Comparison of ENCODE assay signal across 8 cellular contexts in the genomic region with DNA sequence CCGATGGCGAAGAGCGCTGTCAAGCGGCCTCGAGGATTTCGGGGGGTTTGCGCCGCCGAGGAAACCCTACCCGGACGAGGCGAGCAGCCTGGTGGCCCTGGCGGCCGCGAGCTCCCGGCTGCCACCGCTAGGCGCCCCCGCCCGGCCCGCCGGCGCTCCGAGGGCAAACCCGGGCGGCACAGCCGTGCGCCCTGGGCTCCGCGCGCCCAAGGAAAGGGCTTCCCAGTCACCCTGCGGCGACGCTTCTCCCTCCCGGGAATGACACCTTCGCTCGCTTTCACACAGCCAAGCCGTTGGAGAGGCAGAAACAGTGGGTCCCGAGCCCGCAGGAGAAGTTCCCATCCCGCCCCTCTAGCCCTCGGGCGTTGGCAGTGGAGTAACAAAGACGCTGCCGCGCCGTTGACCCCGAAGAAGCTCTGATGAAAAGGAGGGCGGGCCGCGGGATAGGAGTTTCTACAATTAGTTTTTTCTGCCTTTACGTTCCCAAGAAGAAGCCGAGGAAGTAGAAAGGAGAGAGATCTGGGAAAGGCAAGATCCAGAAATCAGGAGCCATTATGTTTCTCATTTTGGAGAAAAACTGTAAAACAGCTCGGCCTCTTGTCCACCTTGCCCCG.
A peak's percentile ranks its signal among the peaks of the same experiment; 100 is the strongest.
DNase-seq lines count a peak whose midpoint lies in the region; ATAC-seq and TF ChIP-seq lines count a peak whose summit lies in the region.

No MANE protein-coding gene starts in this region.

- peaks cover 3% of the 10 kb centered on the region; the same call in 1 of the 2 replicates for H3K27me3 ChIP-seq in BJ (ENCODE audit: control insufficient read depth, insufficient read depth, low read length)

- H3K9me3 ChIP-seq in HEK293 (ENCODE audit: control insufficient read depth, insufficient read depth, low read depth, low read length) (no peaks in the 10 kb centered on the region), mucosa of descending colon (no peaks in the 10 kb centered on the region)

- H3K4me1 ChIP-seq in HEK293 (ENCODE audit: control insufficient read depth, insufficient read depth, low read length) (peaks cover 9% of the 10 kb centered on the region), mucosa of descending colon (ENCODE audit: low read depth) (peaks cover 7% of the 10 kb centered on the region)

- no peak overlapping the region; the same call in 1 of the 2 replicates for H3K27ac ChIP-seq in HEK293 (ENCODE audit: extremely low read depth, low read depth, low read length)

- DNase-seq in BJ (ENCODE audit: low read depth) (no peak), mucosa of descending colon (peak in 2 of 3 donors; percentile 12 to 46), NCI-H510A treated with DMSO at 0.1 percent for 48 hours (lab: John Stamatoyannopoulos, UW) (no peak)
- no peak for DNase-seq in central memory CD8-positive, alpha-beta T cell (ENCODE audit: low spot score in 2 of 2)

- peak overlapping the region; percentile 40 for H3K4me3 ChIP-seq in BJ (ENCODE audit: low read depth, low read length)
- H3K4me3 ChIP-seq in HEK293 (ENCODE audit: low read depth, low read length) = peak overlapping the region; percentile 31
- no peak overlapping the region for H3K4me3 ChIP-seq in mucosa of descending colon

- H3K27ac Mint-ChIP-seq in central memory CD8-positive, alpha-beta T cell (ENCODE audit: low read depth) = peak overlapping the region; percentile 39

- CTCF ChIA-PET in BJ (lab: Yijun Ruan, JAX) (interaction anchor here (0.6 to 3.2 kb wide), 15 partner anchors 9 to 152 kb away, joined by 3 to 18 read pairs (median 4); no protein-coding TSS in a partner anchor), HEK293 (lab: Yijun Ruan, JAX) (interaction anchor here (0.6 to 1.0 kb wide), 5 partner anchors 9 to 84 kb away, joined by 3 read pairs; no protein-coding TSS in a partner anchor)

- POLR2A ChIA-PET in BJ (lab: Charles Lee) (no interaction called here), HEK293 (lab: Yijun Ruan, JAX) (no interaction called here)

- TF ChIP-seq CTCF in BJ (IDR thresholded peaks at IDR 0.05; ENCODE audit: insufficient read depth, low read depth, low read length) = peak; percentile 10; the same call in 1 of the 2 replicates
- TF ChIP-seq CTCF in HEK293 (tag by site-specific recombination; IDR thresholded peaks at IDR 0.05) = no peak
- TF ChIP-seq CTCF in mucosa of descending colon (IDR thresholded peaks at IDR 0.05) = peak; percentile 20

- H3K27me3 Mint-ChIP-seq in central memory CD8-positive, alpha-beta T cell = peaks cover 100% of the 10 kb centered on the region

- intact Hi-C loops in mucosa of descending colon (cut with DNase I, micrococcal nuclease) = loop anchor here (10.0 kb wide), 2 partner anchors 84 to 156 kb away; no protein-coding TSS in a partner anchor

- peaks cover 5% of the 10 kb centered on the region for H3K9me3 Mint-ChIP-seq in central memory CD8-positive, alpha-beta T cell

- H3K4me3 Mint-ChIP-seq in central memory CD8-positive, alpha-beta T cell = no peak overlapping the region

- H3K36me3 Mint-ChIP-seq in central memory CD8-positive, alpha-beta T cell (ENCODE audit: insufficient read depth) = peaks cover 17% of the 10 kb centered on the region

- no peak for ATAC-seq in central memory CD8-positive, alpha-beta T cell (replicated peaks; ENCODE audit: extremely low read depth, poor library complexity, severe bottlenecking)
- ATAC-seq in mucosa of descending colon (peak; percentile 70), HG02623 (IDR thresholded peaks at IDR 0.05; ENCODE audit: unreplicated experiment) (no peak), HG02884 (IDR thresholded peaks at IDR 0.05; ENCODE audit: unreplicated experiment) (no peak), HG03045 (IDR thresholded peaks at IDR 0.05; ENCODE audit: unreplicated experiment) (no peak)

- H3K36me3 ChIP-seq in BJ (ENCODE audit: control insufficient read depth, insufficient read depth, low read length) = no peaks in the 10 kb centered on the region
- no peaks in the 10 kb centered on the region for H3K36me3 ChIP-seq in HEK293 (ENCODE audit: control insufficient read depth in 2 of 2, insufficient read depth in 1 of 2, low read length in 2 of 2)
- no peaks in the 10 kb centered on the region for H3K36me3 ChIP-seq in mucosa of descending colon (ENCODE audit: low read depth)

- peaks cover 20% of the 10 kb centered on the region for H3K4me1 Mint-ChIP-seq in central memory CD8-positive, alpha-beta T cell

TF ChIP-seq in HEK293, 187 proteins besides CTCF, POLR2A, EP300 and RAD21 (continues in another document):
- TF ChIP-seq, protein P1, sequence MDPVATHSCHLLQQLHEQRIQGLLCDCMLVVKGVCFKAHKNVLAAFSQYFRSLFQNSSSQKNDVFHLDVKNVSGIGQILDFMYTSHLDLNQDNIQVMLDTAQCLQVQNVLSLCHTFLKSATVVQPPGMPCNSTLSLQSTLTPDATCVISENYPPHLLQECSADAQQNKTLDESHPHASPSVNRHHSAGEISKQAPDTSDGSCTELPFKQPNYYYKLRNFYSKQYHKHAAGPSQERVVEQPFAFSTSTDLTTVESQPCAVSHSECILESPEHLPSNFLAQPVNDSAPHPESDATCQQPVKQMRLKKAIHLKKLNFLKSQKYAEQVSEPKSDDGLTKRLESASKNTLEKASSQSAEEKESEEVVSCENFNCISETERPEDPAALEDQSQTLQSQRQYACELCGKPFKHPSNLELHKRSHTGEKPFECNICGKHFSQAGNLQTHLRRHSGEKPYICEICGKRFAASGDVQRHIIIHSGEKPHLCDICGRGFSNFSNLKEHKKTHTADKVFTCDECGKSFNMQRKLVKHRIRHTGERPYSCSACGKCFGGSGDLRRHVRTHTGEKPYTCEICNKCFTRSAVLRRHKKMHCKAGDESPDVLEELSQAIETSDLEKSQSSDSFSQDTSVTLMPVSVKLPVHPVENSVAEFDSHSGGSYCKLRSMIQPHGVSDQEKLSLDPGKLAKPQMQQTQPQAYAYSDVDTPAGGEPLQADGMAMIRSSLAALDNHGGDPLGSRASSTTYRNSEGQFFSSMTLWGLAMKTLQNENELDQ (tag by site-specific recombination; IDR thresholded peaks at IDR 0.05; ENCODE audit: low read depth) = no peak
- no peak for TF ChIP-seq ZNF23 (tag by site-specific recombination; IDR thresholded peaks at IDR 0.05; ENCODE audit: borderline replicate concordance)
- TF ChIP-seq, protein P2, sequence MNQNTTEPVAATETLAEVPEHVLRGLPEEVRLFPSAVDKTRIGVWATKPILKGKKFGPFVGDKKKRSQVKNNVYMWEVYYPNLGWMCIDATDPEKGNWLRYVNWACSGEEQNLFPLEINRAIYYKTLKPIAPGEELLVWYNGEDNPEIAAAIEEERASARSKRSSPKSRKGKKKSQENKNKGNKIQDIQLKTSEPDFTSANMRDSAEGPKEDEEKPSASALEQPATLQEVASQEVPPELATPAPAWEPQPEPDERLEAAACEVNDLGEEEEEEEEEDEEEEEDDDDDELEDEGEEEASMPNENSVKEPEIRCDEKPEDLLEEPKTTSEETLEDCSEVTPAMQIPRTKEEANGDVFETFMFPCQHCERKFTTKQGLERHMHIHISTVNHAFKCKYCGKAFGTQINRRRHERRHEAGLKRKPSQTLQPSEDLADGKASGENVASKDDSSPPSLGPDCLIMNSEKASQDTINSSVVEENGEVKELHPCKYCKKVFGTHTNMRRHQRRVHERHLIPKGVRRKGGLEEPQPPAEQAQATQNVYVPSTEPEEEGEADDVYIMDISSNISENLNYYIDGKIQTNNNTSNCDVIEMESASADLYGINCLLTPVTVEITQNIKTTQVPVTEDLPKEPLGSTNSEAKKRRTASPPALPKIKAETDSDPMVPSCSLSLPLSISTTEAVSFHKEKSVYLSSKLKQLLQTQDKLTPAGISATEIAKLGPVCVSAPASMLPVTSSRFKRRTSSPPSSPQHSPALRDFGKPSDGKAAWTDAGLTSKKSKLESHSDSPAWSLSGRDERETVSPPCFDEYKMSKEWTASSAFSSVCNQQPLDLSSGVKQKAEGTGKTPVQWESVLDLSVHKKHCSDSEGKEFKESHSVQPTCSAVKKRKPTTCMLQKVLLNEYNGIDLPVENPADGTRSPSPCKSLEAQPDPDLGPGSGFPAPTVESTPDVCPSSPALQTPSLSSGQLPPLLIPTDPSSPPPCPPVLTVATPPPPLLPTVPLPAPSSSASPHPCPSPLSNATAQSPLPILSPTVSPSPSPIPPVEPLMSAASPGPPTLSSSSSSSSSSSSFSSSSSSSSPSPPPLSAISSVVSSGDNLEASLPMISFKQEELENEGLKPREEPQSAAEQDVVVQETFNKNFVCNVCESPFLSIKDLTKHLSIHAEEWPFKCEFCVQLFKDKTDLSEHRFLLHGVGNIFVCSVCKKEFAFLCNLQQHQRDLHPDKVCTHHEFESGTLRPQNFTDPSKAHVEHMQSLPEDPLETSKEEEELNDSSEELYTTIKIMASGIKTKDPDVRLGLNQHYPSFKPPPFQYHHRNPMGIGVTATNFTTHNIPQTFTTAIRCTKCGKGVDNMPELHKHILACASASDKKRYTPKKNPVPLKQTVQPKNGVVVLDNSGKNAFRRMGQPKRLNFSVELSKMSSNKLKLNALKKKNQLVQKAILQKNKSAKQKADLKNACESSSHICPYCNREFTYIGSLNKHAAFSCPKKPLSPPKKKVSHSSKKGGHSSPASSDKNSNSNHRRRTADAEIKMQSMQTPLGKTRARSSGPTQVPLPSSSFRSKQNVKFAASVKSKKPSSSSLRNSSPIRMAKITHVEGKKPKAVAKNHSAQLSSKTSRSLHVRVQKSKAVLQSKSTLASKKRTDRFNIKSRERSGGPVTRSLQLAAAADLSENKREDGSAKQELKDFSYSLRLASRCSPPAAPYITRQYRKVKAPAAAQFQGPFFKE (tag by site-specific recombination; IDR thresholded peaks at IDR 0.05; ENCODE audit: borderline replicate concordance) = no peak
- TF ChIP-seq YY1 (tag by site-specific recombination; IDR thresholded peaks at IDR 0.05) = no peak
- TF ChIP-seq ZNF530 (tag by site-specific recombination; IDR thresholded peaks at IDR 0.05; ENCODE audit: low read depth) = no peak
- no peak for TF ChIP-seq ZXDB (tag by site-specific recombination; IDR thresholded peaks at IDR 0.05)
- TF ChIP-seq, protein P3, sequence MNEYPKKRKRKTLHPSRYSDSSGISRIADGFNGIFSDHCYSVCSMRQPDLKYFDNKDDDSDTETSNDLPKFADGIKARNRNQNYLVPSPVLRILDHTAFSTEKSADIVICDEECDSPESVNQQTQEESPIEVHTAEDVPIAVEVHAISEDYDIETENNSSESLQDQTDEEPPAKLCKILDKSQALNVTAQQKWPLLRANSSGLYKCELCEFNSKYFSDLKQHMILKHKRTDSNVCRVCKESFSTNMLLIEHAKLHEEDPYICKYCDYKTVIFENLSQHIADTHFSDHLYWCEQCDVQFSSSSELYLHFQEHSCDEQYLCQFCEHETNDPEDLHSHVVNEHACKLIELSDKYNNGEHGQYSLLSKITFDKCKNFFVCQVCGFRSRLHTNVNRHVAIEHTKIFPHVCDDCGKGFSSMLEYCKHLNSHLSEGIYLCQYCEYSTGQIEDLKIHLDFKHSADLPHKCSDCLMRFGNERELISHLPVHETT (tag by site-specific recombination; IDR thresholded peaks at IDR 0.05) = no peak
- TF ChIP-seq ZNF341 (tag by site-specific recombination; IDR thresholded peaks at IDR 0.05; ENCODE audit: low read depth) = peak; percentile 21; the same call in 1 of the 2 replicates
- TF ChIP-seq ZNF677 (tag by site-specific recombination; IDR thresholded peaks at IDR 0.05) = 0 out of 2 replicates have a peak, but pooled peaks have one; percentile 14
- no peak for TF ChIP-seq ZNF791 (tag by site-specific recombination; IDR thresholded peaks at IDR 0.05)

Comparison
In these comparisons a context has a peak if more than half of its experiments do, and no peak if none do; other contexts are left out.
1. DNase-seq: peak in mucosa of descending colon (2 of 3); none in BJ (single experiment), central memory CD8-positive, alpha-beta T cell (0 of 2) and NCI-H510A treated with DMSO at 0.1 percent for 48 hours (single experiment).